12 cellular contexts compared by ENCODE assay signal in genomic region chr18:23810396-23810795, GRCh38.
A peak's percentile ranks its signal among the peaks of the same experiment; 100 is the strongest.
DNase-seq lines count a peak whose midpoint lies in the region; ATAC-seq and TF ChIP-seq lines count a peak whose summit lies in the region.
"Had no signal": no experiment of that assay in that cellular context is flagged by ENCODE, and none has a peak within 500 bp of the region (broad histone marks: within the 10 kb centered on the region; RNA-seq: fewer than 3 reads in every experiment).

No MANE protein-coding gene starts in this region.

- H3K79me2 ChIP-seq in mammary epithelial cell (ENCODE audit: insufficient read depth, low read length): no peaks in the 10 kb centered on the region

- H3K4me3 Mint-ChIP-seq in activated naive CD4-positive, alpha-beta T cell treated with anti-CD3 and anti-CD28 coated beads, Interleukin-2, amount 10 ng/mL, durations not matched to agents 7 days and 5 days: no peak overlapping the region
- H3K4me3 Mint-ChIP-seq: T-helper 2 cell treated with Interferon-gamma antibody and Interleukin-4, amounts not matched to agents 5 μg/mL and 100 μg/mL, for 36 hours; type B pancreatic cell had no signal

- BruUV-seq in mammary epithelial cell (replicated peaks; lab: Mats Ljungman, UMichigan): no TSS peak

- no peak overlapping the region for H3K4me2 ChIP-seq in mammary epithelial cell (ENCODE audit: insufficient read depth, low read depth, low read length)

- ATAC-seq in HG03432 (IDR thresholded peaks at IDR 0.05; ENCODE audit: unreplicated experiment): peak; percentile 52
- no peak for ATAC-seq in GM19455 (IDR thresholded peaks at IDR 0.05; ENCODE audit: unreplicated experiment)

- no peak overlapping the region for H3K9ac ChIP-seq in mammary epithelial cell (ENCODE audit: insufficient read depth, low read length)

- no peaks in the 10 kb centered on the region for H4K20me1 ChIP-seq in mammary epithelial cell (ENCODE audit: insufficient read depth, low read length)

- H2AFZ ChIP-seq in mammary epithelial cell (ENCODE audit: low read depth, low read length): no peak overlapping the region

- H3K36me3 ChIP-seq in thymus (ENCODE audit: control insufficient read depth, insufficient read depth) (no peaks in the 10 kb centered on the region), mammary epithelial cell (ENCODE audit: insufficient read depth, low read length) (no peaks in the 10 kb centered on the region)

- CTCF ChIA-PET in activated naive CD4-positive, alpha-beta T cell treated with anti-CD3 and anti-CD28 coated beads, Interleukin-2, amount 10 ng/mL, durations not matched to agents 7 days and 5 days (lab: Charles Lee): interaction anchor here (1.7 to 2.9 kb wide), 4 partner anchors 109 to 312 kb away, joined by 5 to 23 read pairs (median 12); no protein-coding TSS in a partner anchor
- CTCF ChIA-PET in mammary epithelial cell (lab: Charles Lee; ENCODE audit: low non-redundant PET): no interaction called here

- dilution Hi-C loops in mammary epithelial cell (cut with HindIII; ENCODE audit: low sequenced_read_pairs): no loop called here

- DNase-seq in stimulated activated CD4-positive, alpha-beta T cell treated with anti-CD3 and anti-CD28 coated beads, Interleukin-15, amount 100 ng/mL, for 24 hours: peak; percentile 32
- no peak for DNase-seq in stimulated activated CD4-positive, alpha-beta T cell treated with anti-CD3 and anti-CD28 coated beads, Interleukin-4, amount 100 ng/mL, for 24 hours
- peak; percentile 74 for DNase-seq in activated naive CD4-positive, alpha-beta T cell treated with anti-CD3 and anti-CD28 coated beads, Interleukin-2, amount 10 ng/mL, durations not matched to agents 7 days and 5 days
- DNase-seq in mammary epithelial cell: no peak
- no peak for DNase-seq in globus pallidus (ENCODE audit: low spot score)
- DNase-seq: NCI-H2081, OCI-M1 had no signal

- intact Hi-C loops in mammary epithelial cell (cut with micrococcal nuclease): loop anchor here (5.0 kb wide), 3 partner anchors 93 to 313 kb away; no protein-coding TSS in a partner anchor

- no peaks in the 10 kb centered on the region for H3K36me3 Mint-ChIP-seq in activated naive CD4-positive, alpha-beta T cell treated with anti-CD3 and anti-CD28 coated beads, Interleukin-2, amount 10 ng/mL, durations not matched to agents 7 days and 5 days
- H3K36me3 Mint-ChIP-seq: type B pancreatic cell had no signal

- H3K9me3 ChIP-seq in thymus (ENCODE audit: control insufficient read depth): no peaks in the 10 kb centered on the region
- no peaks in the 10 kb centered on the region for H3K9me3 ChIP-seq in mammary epithelial cell (replicated peaks; ENCODE audit: insufficient read depth, low read length)

- H3K9me3 Mint-ChIP-seq in activated naive CD4-positive, alpha-beta T cell treated with anti-CD3 and anti-CD28 coated beads, Interleukin-2, amount 10 ng/mL, durations not matched to agents 7 days and 5 days: peaks cover 2% of the 10 kb centered on the region
- H3K9me3 Mint-ChIP-seq: T-helper 2 cell treated with Interferon-gamma antibody and Interleukin-4, amounts not matched to agents 5 μg/mL and 100 μg/mL, for 36 hours; type B pancreatic cell had no signal

- H3K4me1 ChIP-seq in thymus (ENCODE audit: control insufficient read depth, insufficient read depth, low read length) (peaks cover 9% of the 10 kb centered on the region), mammary epithelial cell (ENCODE audit: insufficient read depth, low read length) (peaks cover 10% of the 10 kb centered on the region)

- peaks cover 30% of the 10 kb centered on the region for H3K27me3 Mint-ChIP-seq in activated naive CD4-positive, alpha-beta T cell treated with anti-CD3 and anti-CD28 coated beads, Interleukin-2, amount 10 ng/mL, durations not matched to agents 7 days and 5 days

- H3K27ac ChIP-seq in thymus (ENCODE audit: low read depth) (peak overlapping the region; percentile 64), mammary epithelial cell (ENCODE audit: insufficient read depth, low read depth, low read length) (no peak overlapping the region)

- H3K4me3 ChIP-seq in thymus (ENCODE audit: low read length) (no peak overlapping the region), mammary epithelial cell (replicated peaks in 1 of 3; ENCODE audit: insufficient read depth in 1 of 3, low read depth in 2 of 3, low read length in 3 of 3) (no peak overlapping the region)

- no peaks in the 10 kb centered on the region for H3K27me3 ChIP-seq in thymus (ENCODE audit: control insufficient read depth, insufficient read depth)
- H3K27me3 ChIP-seq in mammary epithelial cell (ENCODE audit: insufficient read depth, low read length): no peaks in the 10 kb centered on the region

- H3K4me1 Mint-ChIP-seq in activated naive CD4-positive, alpha-beta T cell treated with anti-CD3 and anti-CD28 coated beads, Interleukin-2, amount 10 ng/mL, durations not matched to agents 7 days and 5 days: peaks cover 25% of the 10 kb centered on the region

- TF ChIP-seq CTCF in mammary epithelial cell (conservative IDR thresholded peaks at IDR 0.05 in 1 of 2, IDR thresholded peaks at IDR 0.05 in 1 of 2; ENCODE audit: extremely low read depth in 1 of 2, insufficient read depth in 1 of 2, low read depth in 1 of 2, low read length in 2 of 2): no peak

- in situ Hi-C loops in mammary epithelial cell (cut with MboI; ENCODE audit: low sequenced_read_pairs in 2 of 2): loop anchor here in 1 of 2 donors (10.0 kb wide), 1 partner anchor 186 kb away; no protein-coding TSS in a partner anchor

- 30% methylated on average over 3 of the region's 3 CpGs for WGBS in thymus
- 94% methylated on average over 3 of the region's 3 CpGs for WGBS in mammary epithelial cell (ENCODE audit: low coverage, missing lambda C conversion rate)

- H3K27ac Mint-ChIP-seq in activated naive CD4-positive, alpha-beta T cell treated with anti-CD3 and anti-CD28 coated beads, Interleukin-2, amount 10 ng/mL, durations not matched to agents 7 days and 5 days: no peak overlapping the region
- H3K27ac Mint-ChIP-seq: T-helper 2 cell treated with Interferon-gamma antibody and Interleukin-4, amounts not matched to agents 5 μg/mL and 100 μg/mL, for 36 hours; type B pancreatic cell had no signal

Comparison
In these comparisons a context has a peak if more than half of its experiments do, and no peak if none do; other contexts are left out.
1. DNase-seq: peak in stimulated activated CD4-positive, alpha-beta T cell treated with anti-CD3 and anti-CD28 coated beads, Interleukin-15, amount 100 ng/mL, for 24 hours (single experiment) and activated naive CD4-positive, alpha-beta T cell treated with anti-CD3 and anti-CD28 coated beads, Interleukin-2, amount 10 ng/mL, durations not matched to agents 7 days and 5 days (single experiment); none in stimulated activated CD4-positive, alpha-beta T cell treated with anti-CD3 and anti-CD28 coated beads, Interleukin-4, amount 100 ng/mL, for 24 hours (single experiment), mammary epithelial cell (single experiment) and globus pallidus (single experiment).